ENCODE assay signal across 20 cellular contexts in genomic region chr12:5379737-5380496, GRCh38. TPM values are rescaled to one million over a fixed set of nuclear protein-coding genes. Genes with fewer than 3 reads are reported as not detected.
DNase-seq lines count a peak whose midpoint lies in the region; ATAC-seq, FAIRE-seq and TF ChIP-seq lines count a peak whose summit lies in the region.
"Had no signal": no experiment of that assay in that cellular context is flagged by ENCODE, and none has a peak within 500 bp of the region (broad histone marks: within the 10 kb centered on the region; RNA-seq: fewer than 3 reads in every experiment).

No MANE protein-coding gene starts in this region.

- RAD21 ChIA-PET in GM12878 (lab: Charles Lee; ENCODE audit: unreplicated experiment): no interaction called here

- TF ChIP-seq POLR2A in GM12878 (IDR thresholded peaks at IDR 0.05; ENCODE audit: low read depth, low read length): no peak

- BruUV-seq in GM12878 (replicated peaks; lab: Mats Ljungman, UMichigan): no TSS peak

- no peak overlapping the region for H3K9ac ChIP-seq in GM12878 (ENCODE audit: control insufficient read depth, insufficient read depth, low read length)

- no peaks in the 10 kb centered on the region for H3K4me1 ChIP-seq in GM12878 (ENCODE audit: control insufficient read depth, insufficient read depth, low read length)

- H3K27ac Mint-ChIP-seq in activated T-cell treated with anti-CD3 and anti-CD28 coated beads, Interleukin-2, amount 50 U/mL, for 72 hours: no peak overlapping the region

- SMC1A ChIA-PET in GM12878 (lab: Charles Lee; ENCODE audit: uncharacterized antibody, unreplicated experiment): no interaction called here

- ATAC-seq in GM12878: peak; percentile 24; the same call in 1 of the 3 replicates
- ATAC-seq in activated T-cell treated with anti-CD3 and anti-CD28 coated beads, Interleukin-2, amount 50 U/mL, for 72 hours (replicated peaks in 1 of 2): no peak
- ATAC-seq: stimulated activated naive CD8-positive, alpha-beta T cell treated with anti-CD3 and anti-CD28 coated beads, Interleukin-15, Interleukin-2, amounts not matched to agents 100 U/mL and 50 U/mL, for 24 hours had no signal

- 0% methylated on average over 10 of the region's 10 CpGs for WGBS in GM12878 (ENCODE audit: insufficient coverage, insufficient replicate concordance, low lambda C conversion rate, missing lambda C conversion rate)

- H3K4me3 ChIP-seq in MG63 (no peak overlapping the region), GM12878 (no peak overlapping the region)
- H3K4me3 ChIP-seq: lung had no signal

- H3K4me3 Mint-ChIP-seq in activated T-cell treated with anti-CD3 and anti-CD28 coated beads, Interleukin-2, amount 50 U/mL, for 72 hours: no peak overlapping the region

- POLR2A ChIA-PET in GM12878 (lab: Charles Lee): no interaction called here

- no peak overlapping the region for H2AFZ ChIP-seq in GM12878 (ENCODE audit: control insufficient read depth, low read depth, low read length)

- TF ChIP-seq CTCF in GM12878 (IDR thresholded peaks at IDR 0.05 in 2 of 3, conservative IDR thresholded peaks at IDR 0.05 in 1 of 3; ENCODE audit: control insufficient read depth in 2 of 3, extremely low read depth in 1 of 3, insufficient read depth in 1 of 3, low read depth in 3 of 3, low read length in 3 of 3): no peak

- in situ Hi-C loops in GM12878 (cut with MboI): no loop called here

- TF ChIP-seq RAD21 in GM12878 (IDR thresholded peaks at IDR 0.05; ENCODE audit: insufficient read depth, low read depth, low read length): no peak

- no peak overlapping the region for H3K27ac ChIP-seq in GM12878 (ENCODE audit: control insufficient read depth, insufficient read depth)
- H3K27ac ChIP-seq: HL-60, VCaP had no signal

- DNase-seq in ELF-1 (ENCODE audit: low read depth, low spot score) (peak; percentile 25), MG63 (peak; percentile 42), GM12878 (ENCODE audit: low read depth, low spot score) (peak; percentile 13), retina (peak; percentile 23), HuH-7 (ENCODE audit: low spot score) (no peak), NCI-H1105 (lab: John Stamatoyannopoulos, UW) (no peak), T-helper 1 cell (no peak)
- no peak for DNase-seq in activated T-cell treated with anti-CD3 and anti-CD28 coated beads, Interleukin-2, amount 50 U/mL, for 72 hours
- DNase-seq: activated gamma-delta T cell; DMS 273 treated with DMSO at 0.1 percent for 48 hours; Karpas-422; NCI-H2107; stimulated activated naive CD8-positive, alpha-beta T cell treated with anti-CD3 and anti-CD28 coated beads, Interleukin-15, Interleukin-2, amounts not matched to agents 100 U/mL and 50 U/mL, for 24 hours had no signal

- no peaks in the 10 kb centered on the region for H3K9me3 Mint-ChIP-seq in activated T-cell treated with anti-CD3 and anti-CD28 coated beads, Interleukin-2, amount 50 U/mL, for 72 hours

- intact Hi-C loops in GM12878 (cut with micrococcal nuclease; ENCODE audit: unreplicated experiment): no loop called here

- H3K4me1 Mint-ChIP-seq in activated T-cell treated with anti-CD3 and anti-CD28 coated beads, Interleukin-2, amount 50 U/mL, for 72 hours (ENCODE audit: low read depth): no peaks in the 10 kb centered on the region

- H3K36me3 ChIP-seq in MG63 (no peaks in the 10 kb centered on the region), GM12878 (ENCODE audit: control insufficient read depth in 2 of 2, insufficient read depth in 2 of 2, low read length in 1 of 2) (no peaks in the 10 kb centered on the region)

- no peaks in the 10 kb centered on the region for H4K20me1 ChIP-seq in GM12878 (ENCODE audit: control insufficient read depth, insufficient read depth)

- no peak overlapping the region for H3K4me2 ChIP-seq in GM12878 (ENCODE audit: control insufficient read depth, insufficient read depth)

- CTCF ChIA-PET in GM12878 (lab: Yijun Ruan, JAX): no interaction called here

- TF ChIP-seq EP300 in GM12878 (IDR thresholded peaks at IDR 0.05; ENCODE audit: borderline replicate concordance in 1 of 2, control insufficient read depth in 1 of 2, low read depth in 2 of 2, low read length in 2 of 2): no peak

- H3K27me3 Mint-ChIP-seq in activated T-cell treated with anti-CD3 and anti-CD28 coated beads, Interleukin-2, amount 50 U/mL, for 72 hours (ENCODE audit: low read depth): no peaks in the 10 kb centered on the region

- FAIRE-seq in GM12878 (lab: Jason Lieb, UNC): no peak
- FAIRE-seq: astrocyte had no signal

- H3K9me3 ChIP-seq in MG63 (no peaks in the 10 kb centered on the region), GM12878 (replicated peaks; ENCODE audit: control insufficient read depth, insufficient read depth, low read length) (no peaks in the 10 kb centered on the region)

- H3K79me2 ChIP-seq in GM12878 (ENCODE audit: control insufficient read depth, insufficient read depth, low read length): no peaks in the 10 kb centered on the region

- no peaks in the 10 kb centered on the region for H3K36me3 Mint-ChIP-seq in activated T-cell treated with anti-CD3 and anti-CD28 coated beads, Interleukin-2, amount 50 U/mL, for 72 hours (ENCODE audit: insufficient read depth in 2 of 2)

- H3K27me3 ChIP-seq in MG63 (no peaks in the 10 kb centered on the region), GM12878 (replicated peaks in 1 of 2; ENCODE audit: control insufficient read depth in 2 of 2, insufficient read depth in 2 of 2, low read length in 1 of 2) (no peaks in the 10 kb centered on the region)

TF ChIP-seq in GM12878, 131 proteins besides CTCF, POLR2A, EP300 and RAD21:
- TF ChIP-seq ZNF217 (IDR thresholded peaks at IDR 0.05): no peak
- peak; percentile 49; the same call in 1 of the 2 replicates for TF ChIP-seq SPI1 (IDR thresholded peaks at IDR 0.05; ENCODE audit: borderline replicate concordance, insufficient read depth, low read depth, low read length)

RNA-seq across cellular contexts. Expression of gene NTF3, which starts 52.0 kb away (rescaled TPM):
- total RNA-seq in MG63 (2014; rRNA removed; shearing (Covaris generic); ENCODE audit: low replicate concordance): not detected in 2 replicates
- total RNA-seq in GM12878 (2013; cell fraction: nucleolus; rRNA removed): not detected in 2 replicates
- total RNA-seq in GM12878 (2014; rRNA removed) (not detected in 2 replicates), GM12878 (2014; rRNA removed; fragmentation: Illumina TruSeq; extraction: Trizol) (not detected in 2 replicates), GM12878 (2021) (not detected in 2 replicates)
- not detected for polyA plus RNA-seq in GM12878 (2011; ENCODE audit: low read depth)
- polyA plus RNA-seq in GM12878 (2011; rRNA removed) (0.07 and 0.12 TPM in 2 replicates), GM12878 (2014; fragmentation: Illumina TruSeq; extraction: Trizol) (not detected in 2 replicates), GM12878 (2014; fragmentation: Nextera tagmentation; extraction: Ambion mirVana) (not detected), GM12878 (2014; rRNA removed) (not detected in 2 replicates), GM12878 (2016; fragmentation: Nextera tagmentation; extraction: Ambion mirVana) (not detected)
- 0.06 and 0.08 TPM in 2 replicates for polyA plus RNA-seq in GM12878 (2011; cell fraction: cytosol; rRNA removed)
- polyA plus RNA-seq in GM12878 (2011; cell fraction: nucleus; rRNA removed): 0.24 TPM in 1 of 2 replicates, not detected in the other
- not detected in 2 replicates for polyA plus RNA-seq in GM12878 (2012)
- polyA minus RNA-seq in GM12878 (2011; rRNA and poly(A)+ RNA removed): not detected in 2 replicates
- polyA minus RNA-seq in GM12878 (2011; cell fraction: cytosol; rRNA and poly(A)+ RNA removed): not detected in 2 replicates
- polyA minus RNA-seq in GM12878 (2011; cell fraction: nucleus; rRNA and poly(A)+ RNA removed): 0.36 TPM in 1 of 2 replicates, not detected in the other
- not detected for total RNA-seq in activated T-cell treated with anti-CD3 and anti-CD28 coated beads, Interleukin-2, amount 50 U/mL, for 72 hours
- total RNA-seq: activated CD8-positive, alpha-beta memory T cell treated with anti-CD3 and anti-CD28 coated beads for 36 hours; dermis microvascular lymphatic vessel endothelial cell had no signal
- polyA plus RNA-seq: neural cell had no signal

Comparison
In these comparisons a context has a peak if more than half of its experiments do, and no peak if none do; other contexts are left out.
1. DNase-seq: peak in ELF-1 (single experiment), MG63 (single experiment), GM12878 (single experiment) and retina (single experiment); none in HuH-7 (single experiment), activated T-cell treated with anti-CD3 and anti-CD28 coated beads, Interleukin-2, amount 50 U/mL, for 72 hours (0 of 2), NCI-H1105 (single experiment) and T-helper 1 cell (0 of 5).